Comparison of ENCODE assay signal across 14 cellular contexts in the genomic region with DNA sequence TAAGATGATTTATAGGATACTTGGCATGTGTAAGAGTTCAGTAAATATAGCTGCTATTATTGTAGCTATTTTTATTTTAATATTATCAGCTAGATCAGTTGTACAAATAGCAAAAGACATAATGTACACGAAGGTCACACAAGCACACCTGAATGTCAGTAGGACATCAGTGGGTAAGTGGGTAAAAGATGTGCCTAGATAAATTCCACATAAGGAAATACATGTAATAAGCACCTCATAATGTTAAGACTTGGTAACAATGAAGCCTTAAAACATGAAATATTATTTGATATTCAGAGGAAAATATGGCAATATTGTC. TPM values are rescaled to one million over a fixed set of nuclear protein-coding genes. Genes with fewer than 3 reads are reported as not detected.
DNase-seq lines count a peak whose midpoint lies in the region; ATAC-seq, FAIRE-seq and TF ChIP-seq lines count a peak whose summit lies in the region.
"Had no signal": no experiment of that assay in that cellular context is flagged by ENCODE, and none has a peak within 500 bp of the region (broad histone marks: within the 10 kb centered on the region; RNA-seq: fewer than 3 reads in every experiment).

No MANE protein-coding gene starts in this region.

- no peaks in the 10 kb centered on the region for H3K9me3 ChIP-seq in RWPE2 (ENCODE audit: severe bottlenecking)
- no peaks in the 10 kb centered on the region for H3K9me3 ChIP-seq in right lobe of liver
- no peaks in the 10 kb centered on the region for H3K9me3 ChIP-seq in vagina
- H3K9me3 ChIP-seq in small intestine (ENCODE audit: control insufficient read depth, low read depth): no peaks in the 10 kb centered on the region
- H3K9me3 ChIP-seq: Caco-2 had no signal

- H3K4me3 ChIP-seq in RWPE2 (ENCODE audit: severe bottlenecking) (no peak overlapping the region), right lobe of liver (peak overlapping the region in 2 of 3 donors; percentile 51 to 54), vagina (no peak overlapping the region), small intestine (ENCODE audit: low read depth in 1 of 2, low read length in 2 of 2) (no peak overlapping the region)
- H3K4me3 ChIP-seq: neural progenitor cell had no signal

- H3K9me3 Mint-ChIP-seq in natural killer cell (no peaks in the 10 kb centered on the region), progenitor cell of endocrine pancreas (ENCODE audit: low read depth) (no peaks in the 10 kb centered on the region)
- H3K9me3 Mint-ChIP-seq in natural killer cell treated with Interleukin-12 subunit alpha and Interleukin-12 subunit beta and Interleukin-15 and Interleukin-18, amount 100 ng/mL, for 72 hours: no peaks in the 10 kb centered on the region
- no peaks in the 10 kb centered on the region for H3K9me3 Mint-ChIP-seq in stimulated activated naive B cell treated with anti-CD40 and anti-IgM and Interleukin-4, amounts not matched to agents 10 μg/mL and 1 μg/mL and 100 μg/mL, for 72 hours
- H3K9me3 Mint-ChIP-seq: H9, neural progenitor cell had no signal

- TF ChIP-seq CTCF in natural killer cell (IDR thresholded peaks at IDR 0.05) (no peak), RWPE2 (IDR thresholded peaks at IDR 0.05; ENCODE audit: poor library complexity, severe bottlenecking) (peak; percentile 70), right lobe of liver (IDR thresholded peaks at IDR 0.05) (no peak), vagina (IDR thresholded peaks at IDR 0.05) (no peak), progenitor cell of endocrine pancreas (IDR thresholded peaks at IDR 0.05; ENCODE audit: unreplicated experiment) (no peak)

- H3K4me1 Mint-ChIP-seq in natural killer cell (peaks cover 29 to 36% of the 10 kb centered on the region in 2 donors), progenitor cell of endocrine pancreas (ENCODE audit: low read depth) (peaks cover 28% of the 10 kb centered on the region)
- H3K4me1 Mint-ChIP-seq in natural killer cell treated with Interleukin-12 subunit alpha and Interleukin-12 subunit beta and Interleukin-15 and Interleukin-18, amount 100 ng/mL, for 72 hours (ENCODE audit: low read depth in 2 of 2): peaks cover 40 to 53% of the 10 kb centered on the region in 2 donors
- H3K4me1 Mint-ChIP-seq in stimulated activated naive B cell treated with anti-CD40 and anti-IgM and Interleukin-4, amounts not matched to agents 10 μg/mL and 1 μg/mL and 100 μg/mL, for 72 hours: peaks cover 11% of the 10 kb centered on the region in 2 donors
- H3K4me1 Mint-ChIP-seq: H9, neural progenitor cell had no signal

- H3K36me3 ChIP-seq in RWPE2 (ENCODE audit: low read depth) (peaks cover 39% of the 10 kb centered on the region), right lobe of liver (peaks cover 0 to 13% (median 0%) of the 10 kb centered on the region in 4 donors), vagina (peaks cover 0 to 6% of the 10 kb centered on the region in 2 donors), small intestine (ENCODE audit: control insufficient read depth in 2 of 2, insufficient read depth in 2 of 2, low read length in 2 of 2) (peaks cover 2 to 3% of the 10 kb centered on the region in 2 donors)
- H3K36me3 ChIP-seq: neural progenitor cell had no signal

- WGBS in right lobe of liver (ENCODE audit: insufficient coverage, low coverage, low lambda C conversion rate, missing lambda C conversion rate): 21% methylated on average over 1 of the region's 1 CpG
- WGBS in small intestine, 3 donors: 20 to 53% (median 42%) methylated on average over 1 of the region's 1 CpG

- DNase-seq in natural killer cell (no peak), RWPE2 (ENCODE audit: low spot score) (no peak), right lobe of liver (no peak), vagina (ENCODE audit: extremely low spot score in 2 of 2) (no peak), small intestine (no peak), progenitor cell of endocrine pancreas (ENCODE audit: low spot score, unreplicated experiment) (no peak)
- DNase-seq in natural killer cell treated with Interleukin-12 subunit alpha and Interleukin-12 subunit beta and Interleukin-15 and Interleukin-18, amount 100 ng/mL, for 72 hours (ENCODE audit: low spot score): no peak
- DNase-seq in stimulated activated naive B cell treated with anti-CD40 and anti-IgM and Interleukin-4, amounts not matched to agents 10 μg/mL and 1 μg/mL and 100 μg/mL, for 72 hours: no peak
- DNase-seq: NCI-H1092 had no signal

- no peak for FAIRE-seq in small intestine (lab: Jason Lieb, UNC)
- FAIRE-seq: TTC549 had no signal

- H3K27me3 ChIP-seq in RWPE2 (ENCODE audit: insufficient read depth, poor library complexity, severe bottlenecking) (no peaks in the 10 kb centered on the region), right lobe of liver (no peaks in the 10 kb centered on the region), vagina (no peaks in the 10 kb centered on the region), small intestine (ENCODE audit: control insufficient read depth in 2 of 2, insufficient read depth in 2 of 2, low read length in 2 of 2) (no peaks in the 10 kb centered on the region)
- H3K27me3 ChIP-seq: neural progenitor cell had no signal

- no peaks in the 10 kb centered on the region for H3K27me3 Mint-ChIP-seq in natural killer cell (ENCODE audit: low read depth in 2 of 2)
- no peaks in the 10 kb centered on the region for H3K27me3 Mint-ChIP-seq in natural killer cell treated with Interleukin-12 subunit alpha and Interleukin-12 subunit beta and Interleukin-15 and Interleukin-18, amount 100 ng/mL, for 72 hours
- no peaks in the 10 kb centered on the region for H3K27me3 Mint-ChIP-seq in stimulated activated naive B cell treated with anti-CD40 and anti-IgM and Interleukin-4, amounts not matched to agents 10 μg/mL and 1 μg/mL and 100 μg/mL, for 72 hours
- H3K27me3 Mint-ChIP-seq in progenitor cell of endocrine pancreas: no peaks in the 10 kb centered on the region

- H3K27ac ChIP-seq in RWPE2 (ENCODE audit: poor library complexity, severe bottlenecking) (no peak overlapping the region), right lobe of liver (peak overlapping the region; percentile 79 to 92 (median 91)), vagina (peak overlapping the region; percentile 32), small intestine (ENCODE audit: low read depth in 1 of 2, low read length in 1 of 2) (no peak overlapping the region)
- H3K27ac ChIP-seq: neural progenitor cell had no signal

- H3K4me3 Mint-ChIP-seq in natural killer cell: peak overlapping the region; percentile 82
- no peak overlapping the region for H3K4me3 Mint-ChIP-seq in natural killer cell treated with Interleukin-12 subunit alpha and Interleukin-12 subunit beta and Interleukin-15 and Interleukin-18, amount 100 ng/mL, for 72 hours
- H3K4me3 Mint-ChIP-seq in stimulated activated naive B cell treated with anti-CD40 and anti-IgM and Interleukin-4, amounts not matched to agents 10 μg/mL and 1 μg/mL and 100 μg/mL, for 72 hours: no peak overlapping the region
- no peak overlapping the region for H3K4me3 Mint-ChIP-seq in progenitor cell of endocrine pancreas (ENCODE audit: low read depth)
- H3K4me3 Mint-ChIP-seq: H9, neural progenitor cell had no signal

- ATAC-seq in natural killer cell (peak in 2 of 3 donors; percentile 1 to 2), RWPE2 (ENCODE audit: low read depth) (no peak), right lobe of liver (no peak)
- no peak for ATAC-seq in natural killer cell treated with Interleukin-12 subunit alpha and Interleukin-12 subunit beta and Interleukin-15 and Interleukin-18, amount 100 ng/mL, for 72 hours
- ATAC-seq in stimulated activated naive B cell treated with anti-CD40 and anti-IgM and Interleukin-4, amounts not matched to agents 10 μg/mL and 1 μg/mL and 100 μg/mL, for 72 hours (replicated peaks): no peak
- ATAC-seq: stimulated activated naive CD8-positive, alpha-beta T cell treated with anti-CD3 and anti-CD28 coated beads, Interleukin-15, Interleukin-2, amounts not matched to agents 100 U/mL and 50 U/mL, for 24 hours had no signal

- TF ChIP-seq POLR2A in right lobe of liver (IDR thresholded peaks at IDR 0.05): no peak
- no peak for TF ChIP-seq POLR2A in vagina (IDR thresholded peaks at IDR 0.05)

- H3K27ac Mint-ChIP-seq in natural killer cell (no peak overlapping the region), progenitor cell of endocrine pancreas (no peak overlapping the region)
- H3K27ac Mint-ChIP-seq in natural killer cell treated with Interleukin-12 subunit alpha and Interleukin-12 subunit beta and Interleukin-15 and Interleukin-18, amount 100 ng/mL, for 72 hours: no peak overlapping the region
- H3K27ac Mint-ChIP-seq in stimulated activated naive B cell treated with anti-CD40 and anti-IgM and Interleukin-4, amounts not matched to agents 10 μg/mL and 1 μg/mL and 100 μg/mL, for 72 hours: no peak overlapping the region
- H3K27ac Mint-ChIP-seq: H9, neural progenitor cell had no signal

- intact Hi-C loops in natural killer cell (cut with micrococcal nuclease): loop anchor here (1.0 to 2.0 kb wide), 4 partner anchors 11 to 73 kb away; a partner anchor contains a TSS
- intact Hi-C loops in right lobe of liver (cut with DNase I): no loop called here
- intact Hi-C loops in vagina (cut with DNase I): no loop called here

- H3K4me1 ChIP-seq in RWPE2 (ENCODE audit: insufficient read depth, poor library complexity, severe bottlenecking) (peaks cover 10% of the 10 kb centered on the region), right lobe of liver (peaks cover 0 to 69% (median 35%) of the 10 kb centered on the region in 4 donors), vagina (peaks cover 30% of the 10 kb centered on the region), small intestine (ENCODE audit: control insufficient read depth in 2 of 2, insufficient read depth in 1 of 2, low read depth in 1 of 2, low read length in 1 of 2) (peaks cover 4 to 8% of the 10 kb centered on the region in 2 donors)
- H3K4me1 ChIP-seq: neural progenitor cell had no signal

- peaks cover 8% of the 10 kb centered on the region for H3K36me3 Mint-ChIP-seq in natural killer cell
- H3K36me3 Mint-ChIP-seq in natural killer cell treated with Interleukin-12 subunit alpha and Interleukin-12 subunit beta and Interleukin-15 and Interleukin-18, amount 100 ng/mL, for 72 hours: peaks cover 21% of the 10 kb centered on the region
- peaks cover 19 to 22% of the 10 kb centered on the region in 2 donors for H3K36me3 Mint-ChIP-seq in stimulated activated naive B cell treated with anti-CD40 and anti-IgM and Interleukin-4, amounts not matched to agents 10 μg/mL and 1 μg/mL and 100 μg/mL, for 72 hours
- no peaks in the 10 kb centered on the region for H3K36me3 Mint-ChIP-seq in progenitor cell of endocrine pancreas (ENCODE audit: insufficient read depth)

RNA-seq across cellular contexts. Expression of a gene that starts 41.5 kb away (rescaled TPM):
- total RNA-seq in natural killer cell (100 to 1,000 TPM; 187 to 236 (median 191) TPM), right lobe of liver (100 to 1,000 TPM; 136 to 392 (median 315) TPM), vagina (33.6 TPM), progenitor cell of endocrine pancreas (53.1 and 54.4 TPM in 2 replicates)
- total RNA-seq in natural killer cell treated with Interleukin-12 subunit alpha and Interleukin-12 subunit beta and Interleukin-15 and Interleukin-18, amount 100 ng/mL, for 72 hours: 100 to 1,000 TPM; 130 to 214 TPM
- 10 to 100 TPM in 1 of 3 donors, 1 to 10 TPM in 2; 6.7 to 28.9 (median 8.6) TPM for polyA plus RNA-seq in small intestine

Comparison
In these comparisons a context has a peak if more than half of its experiments do, and no peak if none do; other contexts are left out.
1. ATAC-seq: peak in natural killer cell (2 of 3); none in natural killer cell treated with Interleukin-12 subunit alpha and Interleukin-12 subunit beta and Interleukin-15 and Interleukin-18, amount 100 ng/mL, for 72 hours (0 of 2), RWPE2 (single experiment), right lobe of liver (0 of 4) and stimulated activated naive B cell treated with anti-CD40 and anti-IgM and Interleukin-4, amounts not matched to agents 10 μg/mL and 1 μg/mL and 100 μg/mL, for 72 hours (0 of 2).
2. H3K27ac ChIP-seq: peak in right lobe of liver (3 of 3) and vagina (single experiment); none in RWPE2 (single experiment) and small intestine (0 of 2).
3. H3K4me3 ChIP-seq: peak in right lobe of liver (2 of 3); none in RWPE2 (single experiment), vagina (0 of 2) and small intestine (0 of 2).